11 cellular contexts compared by ENCODE assay signal in the genomic region with DNA sequence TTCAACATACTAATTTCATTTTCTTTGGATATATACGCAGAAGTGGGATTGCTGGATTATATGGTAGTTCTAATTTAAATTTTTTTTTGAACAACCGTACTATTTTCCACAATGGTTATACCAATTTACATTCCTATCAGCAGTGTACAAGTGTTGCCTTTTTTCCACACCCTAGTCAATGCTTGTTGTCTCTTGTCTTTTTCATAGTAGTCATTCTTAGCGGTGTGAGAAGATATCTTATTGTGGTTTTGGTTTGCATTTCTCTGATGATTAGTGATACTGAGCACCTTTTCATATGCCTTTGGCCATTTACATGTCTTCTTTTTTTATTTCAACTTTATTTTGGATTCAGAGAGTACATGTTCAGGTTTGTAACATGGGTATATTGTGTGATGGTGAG.
"Had no signal": no experiment of that assay in that cellular context is flagged by ENCODE, and none has a peak within 500 bp of the region (broad histone marks: within the 10 kb centered on the region; RNA-seq: fewer than 3 reads in every experiment).

No MANE protein-coding gene starts in this region.

- H3K27ac ChIP-seq: GM23248 had no signal

- H3K4me1 ChIP-seq: HAP-1 had no signal

- DNase-seq: GM23248, GOT3, H7, H9, HCEC 1CT, HFFc6 had no signal

- H3K4me2 ChIP-seq: GM23338 had no signal

- H2AFZ ChIP-seq: GM23248, GM23338 had no signal

- H3K4me3 ChIP-seq: GM23248, GM23338, HAP-1 had no signal

- H3K27ac Mint-ChIP-seq: GM23338, H9, HFFc6 had no signal

- H3K36me3 ChIP-seq: HAP-1 had no signal

- FAIRE-seq: H1, H54 had no signal

- H3K4me1 Mint-ChIP-seq: GM23338 had no signal

- H3K4me3 Mint-ChIP-seq: GM23338, H9, HFFc6 had no signal

- ATAC-seq: GM23338, HCT116 had no signal

- H3K9me3 ChIP-seq: HAP-1 had no signal

- H3K9ac ChIP-seq: GM23248 had no signal
